Comparison of ENCODE assay signal across 8 cellular contexts in the genomic region with DNA sequence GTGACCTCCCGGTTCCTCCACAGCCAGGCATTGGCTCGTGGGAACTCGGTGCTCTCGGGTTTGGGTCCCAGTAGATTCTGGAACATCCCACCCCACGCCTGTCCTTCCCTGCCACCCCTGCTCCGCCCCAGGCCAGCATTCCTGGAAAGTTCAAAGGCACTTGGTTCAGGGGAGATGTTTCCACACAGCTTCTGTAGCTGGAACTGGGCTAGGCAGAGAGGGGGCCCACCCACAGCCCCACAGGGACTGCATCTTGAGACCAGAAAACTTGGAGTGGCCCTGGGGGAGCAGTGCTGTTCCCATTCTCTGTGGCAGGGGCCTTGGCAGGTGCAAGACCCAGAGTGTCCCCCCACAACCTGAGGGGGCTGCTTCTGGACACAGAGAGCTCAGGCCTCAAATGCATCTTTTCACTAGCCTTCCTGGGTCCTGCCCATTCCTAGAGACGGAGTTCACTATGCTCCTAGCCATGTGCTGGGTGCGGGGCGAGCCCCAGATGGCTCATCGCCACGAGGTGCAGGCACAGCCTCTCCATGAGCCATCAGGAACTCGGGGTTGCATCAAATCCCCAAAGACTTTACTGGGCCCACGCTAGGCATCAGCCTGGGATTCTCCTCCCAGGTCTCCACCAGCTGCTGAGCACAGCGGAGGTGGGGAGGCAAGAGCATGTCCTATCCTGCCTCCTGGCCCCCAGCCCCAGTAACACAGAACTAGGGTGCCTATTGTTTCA.
DNase-seq lines count a peak whose midpoint lies in the region; ATAC-seq and TF ChIP-seq lines count a peak whose summit lies in the region.

No MANE protein-coding gene starts in this region.

- H3K4me1 Mint-ChIP-seq in HFFc6 (ENCODE audit: low read depth) (peaks cover 30% of the 10 kb centered on the region), immature natural killer cell (peaks cover 50 to 65% of the 10 kb centered on the region in 2 donors)
- H3K4me1 Mint-ChIP-seq in activated CD4-positive, alpha-beta memory T cell treated with anti-CD3 and anti-CD28 coated beads for 36 hours (ENCODE audit: low read depth), result peaks cover 62% of the 10 kb centered on the region
- H3K4me1 Mint-ChIP-seq in stimulated activated memory B cell treated with anti-CD40 and anti-IgM and Interleukin-4, amounts not matched to agents 10 μg/mL and 1 μg/mL and 100 μg/mL, for 72 hours, result peaks cover 58% of the 10 kb centered on the region

- H3K36me3 Mint-ChIP-seq in HFFc6 (ENCODE audit: low read depth) (no peaks in the 10 kb centered on the region), immature natural killer cell (peaks cover 0 to 3% (median 3%) of the 10 kb centered on the region in 3 donors)
- H3K36me3 Mint-ChIP-seq in activated CD4-positive, alpha-beta memory T cell treated with anti-CD3 and anti-CD28 coated beads for 36 hours, result no peaks in the 10 kb centered on the region
- no peaks in the 10 kb centered on the region for H3K36me3 Mint-ChIP-seq in stimulated activated memory B cell treated with anti-CD40 and anti-IgM and Interleukin-4, amounts not matched to agents 10 μg/mL and 1 μg/mL and 100 μg/mL, for 72 hours

- no peak for TF ChIP-seq CTCF in HFFc6 (IDR thresholded peaks at IDR 0.05)

- DNase-seq in HFFc6 (no peak), immature natural killer cell (no peak), hypothalamus (lab: John Stamatoyannopoulos, UW) (no peak), NCI-H1930 (lab: John Stamatoyannopoulos, UW) (no peak)
- no peak for DNase-seq in activated CD4-positive, alpha-beta memory T cell treated with anti-CD3 and anti-CD28 coated beads for 36 hours
- DNase-seq in activated CD4-positive, CD25-positive, alpha-beta regulatory T cell treated with anti-CD3 and anti-CD28 coated beads, Interleukin-2, amount 50 U/mL, for 72 hours, result no peak

- no peaks in the 10 kb centered on the region; the same call in 1 of the 2 replicates for H3K27me3 Mint-ChIP-seq in HFFc6 (ENCODE audit: insufficient read depth)
- H3K27me3 Mint-ChIP-seq in activated CD4-positive, alpha-beta memory T cell treated with anti-CD3 and anti-CD28 coated beads for 36 hours, result no peaks in the 10 kb centered on the region
- H3K27me3 Mint-ChIP-seq in immature natural killer cell (ENCODE audit: low read depth in 3 of 3), result peaks cover 6 to 17% (median 14%) of the 10 kb centered on the region in 3 donors
- H3K27me3 Mint-ChIP-seq in stimulated activated memory B cell treated with anti-CD40 and anti-IgM and Interleukin-4, amounts not matched to agents 10 μg/mL and 1 μg/mL and 100 μg/mL, for 72 hours, result no peaks in the 10 kb centered on the region

- intact Hi-C loops in activated CD4-positive, alpha-beta memory T cell treated with anti-CD3 and anti-CD28 coated beads for 36 hours (cut with micrococcal nuclease), result loop anchor here (1.0 to 2.0 kb wide), 2 partner anchors 8 to 27 kb away; no protein-coding TSS in a partner anchor

- ATAC-seq in stimulated activated memory B cell treated with anti-CD40 and anti-IgM and Interleukin-4, amounts not matched to agents 10 μg/mL and 1 μg/mL and 100 μg/mL, for 72 hours, result no peak
- no peak for ATAC-seq in GM21423 (IDR thresholded peaks at IDR 0.05; ENCODE audit: unreplicated experiment)

- CTCF ChIA-PET in activated CD4-positive, alpha-beta memory T cell treated with anti-CD3 and anti-CD28 coated beads for 36 hours (lab: Charles Lee), result interaction anchor here (1.3 to 1.5 kb wide), 2 partner anchors 35 to 71 kb away, joined by 4 to 11 read pairs; no protein-coding TSS in a partner anchor

- H3K4me3 Mint-ChIP-seq in HFFc6 (no peak overlapping the region), immature natural killer cell (peak overlapping the region in 3 of 5 donors; percentile 55 to 77 (median 70))
- peak overlapping the region; percentile 74 for H3K4me3 Mint-ChIP-seq in activated CD4-positive, alpha-beta memory T cell treated with anti-CD3 and anti-CD28 coated beads for 36 hours
- H3K4me3 Mint-ChIP-seq in stimulated activated memory B cell treated with anti-CD40 and anti-IgM and Interleukin-4, amounts not matched to agents 10 μg/mL and 1 μg/mL and 100 μg/mL, for 72 hours, result no peak overlapping the region

- H3K27ac Mint-ChIP-seq in HFFc6 (peak overlapping the region; percentile 97), immature natural killer cell (peak overlapping the region; percentile 95 to 98 (median 96))
- H3K27ac Mint-ChIP-seq in activated CD4-positive, alpha-beta memory T cell treated with anti-CD3 and anti-CD28 coated beads for 36 hours, result peak overlapping the region; percentile 99
- peak overlapping the region; percentile 98 for H3K27ac Mint-ChIP-seq in stimulated activated memory B cell treated with anti-CD40 and anti-IgM and Interleukin-4, amounts not matched to agents 10 μg/mL and 1 μg/mL and 100 μg/mL, for 72 hours

- POLR2A ChIA-PET in activated CD4-positive, alpha-beta memory T cell treated with anti-CD3 and anti-CD28 coated beads for 36 hours (lab: Charles Lee), result interaction anchor here (0.7 to 2.3 kb wide), 5 partner anchors 9 to 63 kb away, joined by 3 to 12 read pairs (median 5); no protein-coding TSS in a partner anchor

- no peaks in the 10 kb centered on the region for H3K9me3 Mint-ChIP-seq in HFFc6
- no peaks in the 10 kb centered on the region for H3K9me3 Mint-ChIP-seq in activated CD4-positive, alpha-beta memory T cell treated with anti-CD3 and anti-CD28 coated beads for 36 hours
- H3K9me3 Mint-ChIP-seq in immature natural killer cell, result peaks cover 0 to 2% (median 0%) of the 10 kb centered on the region in 6 donors
- no peaks in the 10 kb centered on the region for H3K9me3 Mint-ChIP-seq in stimulated activated memory B cell treated with anti-CD40 and anti-IgM and Interleukin-4, amounts not matched to agents 10 μg/mL and 1 μg/mL and 100 μg/mL, for 72 hours

Comparison
In these comparisons a context has a peak if more than half of its experiments do, and no peak if none do; other contexts are left out.
1. H3K4me3 Mint-ChIP-seq: peak in activated CD4-positive, alpha-beta memory T cell treated with anti-CD3 and anti-CD28 coated beads for 36 hours (single experiment) and immature natural killer cell (3 of 5); none in HFFc6 (single experiment) and stimulated activated memory B cell treated with anti-CD40 and anti-IgM and Interleukin-4, amounts not matched to agents 10 μg/mL and 1 μg/mL and 100 μg/mL, for 72 hours (single experiment).
2. Peak in every context shown above with its lines, with median percentiles within 50 percentile points of each other: H3K27ac Mint-ChIP-seq.